ENCODE assay signal across 16 cellular contexts in the genomic region with DNA sequence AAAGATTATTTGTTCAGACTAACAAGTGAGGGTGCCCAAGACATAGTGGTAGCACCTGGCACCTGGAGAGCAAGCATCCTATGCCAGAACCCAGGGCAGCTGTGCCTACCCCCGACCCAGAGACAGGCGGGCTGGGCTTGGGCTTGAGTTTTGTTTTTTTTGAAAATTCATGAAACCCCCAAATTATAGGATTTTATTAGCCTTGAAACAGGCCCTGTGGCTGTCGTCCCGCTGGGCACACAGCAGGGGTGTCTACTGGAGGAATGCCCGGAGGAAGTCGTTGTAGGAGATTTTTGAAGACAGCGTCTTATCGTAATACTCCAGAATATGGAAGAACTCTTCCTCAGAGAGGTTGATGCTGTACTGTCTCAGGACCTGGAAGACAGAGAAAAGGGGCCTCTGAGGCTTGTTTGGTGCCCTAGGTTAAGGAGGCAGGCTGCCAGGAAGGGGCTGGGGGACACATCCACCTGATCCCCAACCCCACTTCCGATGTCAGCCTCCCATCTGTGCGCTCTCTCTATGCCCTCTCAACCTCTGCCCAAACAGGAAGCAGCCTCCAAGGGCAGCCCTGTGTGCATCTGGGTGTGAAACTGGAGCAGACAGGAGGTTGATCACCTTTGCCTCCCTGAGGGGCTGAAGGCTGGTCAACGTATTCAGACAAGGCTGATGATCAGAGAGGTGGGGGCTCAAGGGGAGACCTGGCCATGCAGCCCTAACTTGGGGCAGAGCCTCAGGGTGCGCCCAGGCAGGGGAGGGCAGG.
A peak's percentile ranks its signal among the peaks of the same experiment; 100 is the strongest.
DNase-seq lines count a peak whose midpoint lies in the region; ATAC-seq, FAIRE-seq and TF ChIP-seq lines count a peak whose summit lies in the region.
"Had no signal": no experiment of that assay in that cellular context is flagged by ENCODE, and none has a peak within 500 bp of the region (broad histone marks: within the 10 kb centered on the region; RNA-seq: fewer than 3 reads in every experiment).

No MANE protein-coding gene starts in this region.

- no peak overlapping the region for H2AFZ ChIP-seq in DND-41 (ENCODE audit: low read depth, low read length)
- no peak overlapping the region for H2AFZ ChIP-seq in MM.1S (ENCODE audit: low read length)
- H2AFZ ChIP-seq: GM23338 had no signal

- TF ChIP-seq POLR2A in GM18505 (IDR thresholded peaks at IDR 0.05; ENCODE audit: borderline replicate concordance, extremely low read depth, insufficient read depth, insufficient read length), result no peak

- H3K9me3 ChIP-seq in A673 (ENCODE audit: low read depth, low read length, poor library complexity, severe bottlenecking) (peaks cover 9% of the 10 kb centered on the region), DND-41 (ENCODE audit: insufficient read depth, low read length, severe bottlenecking) (no peaks in the 10 kb centered on the region), MM.1S (replicated peaks; ENCODE audit: insufficient read depth, low read length) (no peaks in the 10 kb centered on the region), kidney (ENCODE audit: control insufficient read depth in 1 of 2, low read length in 2 of 2) (peaks cover 0 to 2% of the 10 kb centered on the region in 2 donors), heart right ventricle (no peaks in the 10 kb centered on the region)
- H3K9me3 ChIP-seq: Caco-2 had no signal

- 68 to 71% methylated on average over 12 of the region's 12 CpGs for WGBS in heart right ventricle, 2 donors

- H3K79me2 ChIP-seq in DND-41 (ENCODE audit: insufficient read depth, low read length) (no peaks in the 10 kb centered on the region), MM.1S (ENCODE audit: low read length) (no peaks in the 10 kb centered on the region)

- no peaks in the 10 kb centered on the region for H3F3A ChIP-seq in MM.1S (ENCODE audit: insufficient read depth, low read length)

- CTCF ChIA-PET in A673 (lab: Charles Lee), result no interaction called here

- FAIRE-seq in kidney (lab: Jason Lieb, UNC), result no peak
- FAIRE-seq: GM18507 had no signal

- no peak for TF ChIP-seq CTCF in A673 (conservative IDR thresholded peaks at IDR 0.05; ENCODE audit: low read depth, low read length)
- no peak for TF ChIP-seq CTCF in DND-41 (IDR thresholded peaks at IDR 0.05; ENCODE audit: borderline replicate concordance, extremely low read depth, low read length, poor library complexity, severe bottlenecking)
- TF ChIP-seq CTCF in MM.1S (IDR thresholded peaks at IDR 0.05; ENCODE audit: low read length), result no peak
- TF ChIP-seq CTCF in kidney (IDR thresholded peaks at IDR 0.05; ENCODE audit: borderline replicate concordance, extremely low read depth, insufficient read depth), result no peak
- no peak for TF ChIP-seq CTCF in heart right ventricle (IDR thresholded peaks at IDR 0.05)

- peak; percentile 91 for DNase-seq in A673 (ENCODE audit: low spot score)
- peak; percentile 24 for DNase-seq in DND-41
- peak; percentile 24 for DNase-seq in MM.1S
- DNase-seq in kidney, result peak; percentile 45
- DNase-seq in C1 segment of cervical spinal cord (lab: John Stamatoyannopoulos, UW), result no peak
- no peak for DNase-seq in heart right ventricle
- DNase-seq in AML-193 (lab: John Stamatoyannopoulos, UW), result no peak
- DNase-seq: 8988T; ACHN; Caco-2; CD8-positive, alpha-beta memory T cell; DMS53; H7 had no signal

- H3K4me1 ChIP-seq in A673 (ENCODE audit: insufficient read depth, low read length, poor library complexity, severe bottlenecking), result peaks cover 20% of the 10 kb centered on the region
- no peaks in the 10 kb centered on the region for H3K4me1 ChIP-seq in DND-41 (ENCODE audit: insufficient read depth, low read length)
- H3K4me1 ChIP-seq in MM.1S (ENCODE audit: low read length), result peaks cover 9% of the 10 kb centered on the region
- no peaks in the 10 kb centered on the region for H3K4me1 ChIP-seq in kidney (ENCODE audit: control insufficient read depth in 1 of 2, insufficient read depth in 1 of 2, low read depth in 1 of 2, low read length in 2 of 2)
- H3K4me1 ChIP-seq in heart right ventricle, result no peaks in the 10 kb centered on the region
- H3K4me1 ChIP-seq: Caco-2 had no signal

- H3K27me3 ChIP-seq in A673 (replicated peaks; ENCODE audit: insufficient read depth, low read depth, low read length, poor library complexity) (no peaks in the 10 kb centered on the region), DND-41 (ENCODE audit: insufficient read depth, low read length, poor library complexity) (peaks cover 3% of the 10 kb centered on the region), MM.1S (replicated peaks; ENCODE audit: insufficient read depth, low read length) (no peaks in the 10 kb centered on the region; the same call in 1 of the 2 replicates), heart right ventricle (peaks cover 0 to 31% (median 11%) of the 10 kb centered on the region in 7 donors)

- no peak overlapping the region for H3K9ac ChIP-seq in DND-41 (ENCODE audit: low read depth, low read length)
- H3K9ac ChIP-seq in MM.1S (ENCODE audit: low read length), result no peak overlapping the region
- H3K9ac ChIP-seq in kidney (ENCODE audit: low read length in 2 of 2), result no peak overlapping the region

- H3K4me2 ChIP-seq in DND-41 (ENCODE audit: insufficient read depth, low read length), result no peak overlapping the region
- H3K4me2 ChIP-seq in MM.1S (ENCODE audit: low read depth, low read length), result no peak overlapping the region
- H3K4me2 ChIP-seq: GM23338 had no signal

- H3K4me3 ChIP-seq in A673 (ENCODE audit: low read depth, low read length, poor library complexity, severe bottlenecking), result no peak overlapping the region
- no peak overlapping the region for H3K4me3 ChIP-seq in DND-41 (ENCODE audit: low read depth in 1 of 2, low read length in 2 of 2)
- H3K4me3 ChIP-seq in MM.1S (ENCODE audit: low read length), result no peak overlapping the region
- H3K4me3 ChIP-seq in kidney (ENCODE audit: low read length in 2 of 2), result no peak overlapping the region
- no peak overlapping the region for H3K4me3 ChIP-seq in heart right ventricle
- H3K4me3 ChIP-seq: GM23338 had no signal

- BruUV-seq in A673 (replicated peaks; lab: Mats Ljungman, UMichigan), result no TSS peak

- no peaks in the 10 kb centered on the region for H3K9me2 ChIP-seq in MM.1S (replicated peaks; ENCODE audit: insufficient read depth, low read length)

- ATAC-seq in DND-41 (ENCODE audit: insufficient read depth, low read depth) (peak; percentile 58; the same call in 2 of the 3 replicates), GM18505 (IDR thresholded peaks at IDR 0.05; ENCODE audit: unreplicated experiment) (no peak), heart right ventricle (no peak)
- ATAC-seq: GM23338 had no signal

- H4K20me1 ChIP-seq in DND-41 (ENCODE audit: insufficient read depth, low read length) (no peaks in the 10 kb centered on the region), MM.1S (ENCODE audit: insufficient read depth, low read length) (no peaks in the 10 kb centered on the region)

- H3K36me3 ChIP-seq in A673 (ENCODE audit: insufficient read depth, low read length, poor library complexity, severe bottlenecking), result no peaks in the 10 kb centered on the region
- H3K36me3 ChIP-seq in DND-41 (ENCODE audit: insufficient read depth, low read length), result no peaks in the 10 kb centered on the region
- H3K36me3 ChIP-seq in MM.1S (replicated peaks; ENCODE audit: insufficient read depth, low read length), result no peaks in the 10 kb centered on the region
- no peaks in the 10 kb centered on the region for H3K36me3 ChIP-seq in kidney (ENCODE audit: control insufficient read depth in 1 of 2, insufficient read depth in 2 of 2, low read length in 2 of 2)
- H3K36me3 ChIP-seq in heart right ventricle, result no peaks in the 10 kb centered on the region

- H3K27ac ChIP-seq in A673 (ENCODE audit: low read depth, low read length, poor library complexity, severe bottlenecking) (peak overlapping the region; percentile 82), DND-41 (ENCODE audit: low read length) (no peak overlapping the region), MM.1S (ENCODE audit: low read length) (no peak overlapping the region), kidney (ENCODE audit: low read depth in 2 of 2, low read length in 2 of 2) (no peak overlapping the region), heart right ventricle (no peak overlapping the region)

- POLR2A ChIA-PET in A673 (lab: Charles Lee; ENCODE audit: low non-redundant PET), result no interaction called here

- intact Hi-C loops in A673 (cut with micrococcal nuclease; ENCODE audit: unreplicated experiment) (no loop called here), kidney (cut with DNase I) (no loop called here), heart right ventricle (cut with DNase I) (no loop called here)

Comparison
In these comparisons a context has a peak if more than half of its experiments do, and no peak if none do; other contexts are left out.
1. DNase-seq: peak in A673 (single experiment), DND-41 (single experiment), MM.1S (single experiment) and kidney (single experiment); none in C1 segment of cervical spinal cord (0 of 14), heart right ventricle (0 of 2) and AML-193 (0 of 2).